In genomic region chr7:151697515-151697895, GRCh38 we compare ENCODE assay signal across 26 cellular contexts.
DNase-seq lines count a peak whose midpoint lies in the region; ATAC-seq and TF ChIP-seq lines count a peak whose summit lies in the region.
"Had no signal": no experiment of that assay in that cellular context is flagged by ENCODE, and none has a peak within 500 bp of the region (broad histone marks: within the 10 kb centered on the region; RNA-seq: fewer than 3 reads in every experiment).

No MANE protein-coding gene starts in this region.

- ATAC-seq in stimulated activated naive B cell treated with anti-CD40 and anti-IgM and Interleukin-4, amounts not matched to agents 10 μg/mL and 1 μg/mL and 100 μg/mL, for 72 hours (replicated peaks): no peak
- ATAC-seq in HG03442 (IDR thresholded peaks at IDR 0.05; ENCODE audit: unreplicated experiment): no peak

- H4K8ac ChIP-seq in neuronal stem cell (ENCODE audit: low read depth, low read length): no peak overlapping the region

- H3K4me3 Mint-ChIP-seq in stimulated activated naive B cell treated with anti-CD40 and anti-IgM and Interleukin-4, amounts not matched to agents 10 μg/mL and 1 μg/mL and 100 μg/mL, for 72 hours: no peak overlapping the region
- no peak overlapping the region for H3K4me3 Mint-ChIP-seq in Calu3 (ENCODE audit: low read depth, unreplicated experiment)
- H3K4me3 Mint-ChIP-seq: CD4-positive, CD25-positive, alpha-beta regulatory T cell had no signal

- H3K4me2 ChIP-seq in Karpas-422 (ENCODE audit: low read depth, low read length, poor library complexity, severe bottlenecking) (peak overlapping the region; percentile 32), neuronal stem cell (ENCODE audit: insufficient read depth, low read length, poor library complexity, severe bottlenecking) (no peak overlapping the region)

- H3K27ac ChIP-seq in Karpas-422 (ENCODE audit: low read length): no peak overlapping the region
- H3K27ac ChIP-seq in cingulate gyrus (ENCODE audit: low read depth, low read length): peak overlapping the region; percentile 75
- H3K27ac ChIP-seq in neuronal stem cell (replicated peaks; ENCODE audit: low read length): no peak overlapping the region
- H3K27ac ChIP-seq: 22Rv1, brain microvascular endothelial cell, spleen, transverse colon had no signal

- H3K27me3 Mint-ChIP-seq in stimulated activated naive B cell treated with anti-CD40 and anti-IgM and Interleukin-4, amounts not matched to agents 10 μg/mL and 1 μg/mL and 100 μg/mL, for 72 hours: no peaks in the 10 kb centered on the region
- H3K27me3 Mint-ChIP-seq in Calu3 (ENCODE audit: unreplicated experiment): no peaks in the 10 kb centered on the region
- H3K27me3 Mint-ChIP-seq: CD4-positive, CD25-positive, alpha-beta regulatory T cell had no signal

- intact Hi-C loops in Calu3 (cut with micrococcal nuclease; ENCODE audit: unreplicated experiment): no loop called here

- peaks cover 23% of the 10 kb centered on the region for H3K4me1 ChIP-seq in Karpas-422 (ENCODE audit: low read length)
- H3K4me1 ChIP-seq in neuronal stem cell (ENCODE audit: control insufficient read depth in 2 of 2, insufficient read depth in 1 of 2, low read depth in 1 of 2, low read length in 2 of 2): peaks cover 22 to 25% of the 10 kb centered on the region in 2 donors

- no peaks in the 10 kb centered on the region for H3K9me2 ChIP-seq in Karpas-422 (replicated peaks; ENCODE audit: insufficient read depth, low read length)

- H3K18ac ChIP-seq in neuronal stem cell (ENCODE audit: low read length): peak overlapping the region; percentile 15

- H3K27me3 ChIP-seq in Karpas-422 (ENCODE audit: low read length) (no peaks in the 10 kb centered on the region), neuronal stem cell (ENCODE audit: control insufficient read depth in 3 of 3, insufficient read depth in 3 of 3, low read depth in 1 of 3, low read length in 3 of 3) (no peaks in the 10 kb centered on the region)
- H3K27me3 ChIP-seq: brain microvascular endothelial cell, spleen, transverse colon had no signal

- H2BK12ac ChIP-seq in neuronal stem cell (ENCODE audit: low read length): no peak overlapping the region

- BruUV-seq in Calu3 (replicated peaks; lab: Mats Ljungman, UMichigan): no TSS peak

- no peak for TF ChIP-seq CTCF in Calu3 (IDR thresholded peaks at IDR 0.05; ENCODE audit: unreplicated experiment)

- peaks cover 9 to 11% of the 10 kb centered on the region in 2 donors for H3K36me3 Mint-ChIP-seq in stimulated activated naive B cell treated with anti-CD40 and anti-IgM and Interleukin-4, amounts not matched to agents 10 μg/mL and 1 μg/mL and 100 μg/mL, for 72 hours
- peaks cover 5% of the 10 kb centered on the region for H3K36me3 Mint-ChIP-seq in Calu3 (ENCODE audit: insufficient read depth, unreplicated experiment)

- H3K79me1 ChIP-seq in neuronal stem cell (ENCODE audit: low read depth, low read length): no peaks in the 10 kb centered on the region

- H3K14ac ChIP-seq in neuronal stem cell (ENCODE audit: low read length): no peak overlapping the region

- peak in 2 of 3 experiments; percentile 58 to 63 for DNase-seq in NCI-H1417 (lab: John Stamatoyannopoulos, UW)
- no peak for DNase-seq in NCI-H1417 treated with DMSO at 0.1 percent for 48 hours (lab: John Stamatoyannopoulos, UW)
- DNase-seq in Karpas-422: no peak
- DNase-seq in neuronal stem cell (ENCODE audit: low spot score): no peak
- no peak for DNase-seq in stimulated activated naive B cell treated with anti-CD40 and anti-IgM and Interleukin-4, amounts not matched to agents 10 μg/mL and 1 μg/mL and 100 μg/mL, for 72 hours
- DNase-seq in Calu3: no peak
- DNase-seq: activated CD4-positive, alpha-beta T cell treated with anti-CD3 and anti-CD28 coated beads for 4 hours; activated CD8-positive, alpha-beta memory T cell treated with anti-CD3 and anti-CD28 coated beads for 24 hours; activated naive CD4-positive, alpha-beta T cell treated with anti-CD3 and anti-CD28 coated beads, Interleukin-2, amount 50 U/mL, for 16 hours; activated T-cell treated with anti-CD3 and anti-CD28 coated beads for 4 hours; brain microvascular endothelial cell; CD4-positive, CD25-positive, alpha-beta regulatory T cell; DND-41; effector memory CD4-positive, alpha-beta T cell; GF-D8; OCI-M1; SIG-M5; spleen; stimulated activated CD4-positive, alpha-beta T cell treated with anti-CD3 and anti-CD28 coated beads, Interleukin-2, amount 100 ng/mL, for 24 hours; SW 1271; T-helper 9 cell had no signal

- peaks cover 13% of the 10 kb centered on the region; the same call in 1 of the 2 replicates for H4K20me1 ChIP-seq in Karpas-422 (ENCODE audit: insufficient read depth, low read depth, low read length)

- no peak overlapping the region for H4K91ac ChIP-seq in neuronal stem cell (ENCODE audit: low read depth, low read length, poor library complexity)

- no peak overlapping the region for H2AFZ ChIP-seq in Karpas-422 (ENCODE audit: low read length)
- H2AFZ ChIP-seq in neuronal stem cell (ENCODE audit: low read length): no peak overlapping the region

- H3K23ac ChIP-seq in neuronal stem cell (ENCODE audit: low read depth, low read length, poor library complexity): no peak overlapping the region

- peaks cover 24 to 25% of the 10 kb centered on the region in 2 donors for H3K4me1 Mint-ChIP-seq in stimulated activated naive B cell treated with anti-CD40 and anti-IgM and Interleukin-4, amounts not matched to agents 10 μg/mL and 1 μg/mL and 100 μg/mL, for 72 hours
- peaks cover 27% of the 10 kb centered on the region for H3K4me1 Mint-ChIP-seq in Calu3 (ENCODE audit: low read depth, unreplicated experiment)

- CTCF ChIA-PET in Calu3 (lab: Charles Lee): interaction anchor here (1.1 to 1.5 kb wide), 3 partner anchors 46 to 65 kb away, joined by 3 read pairs; no protein-coding TSS in a partner anchor

- peak overlapping the region; percentile 13 for H2AK5ac ChIP-seq in neuronal stem cell (ENCODE audit: low read depth, low read length)

- H3K36me3 ChIP-seq in Karpas-422 (ENCODE audit: insufficient read depth, low read length): no peaks in the 10 kb centered on the region
- no peaks in the 10 kb centered on the region for H3K36me3 ChIP-seq in neuronal stem cell (replicated peaks in 1 of 2; ENCODE audit: control insufficient read depth in 2 of 2, insufficient read depth in 2 of 2, low read length in 2 of 2)
- H3K36me3 ChIP-seq: brain microvascular endothelial cell, transverse colon had no signal

- peak overlapping the region; percentile 11 for H2BK15ac ChIP-seq in neuronal stem cell (ENCODE audit: low read length)

- peaks cover 4% of the 10 kb centered on the region in 2 donors for H3K9me3 Mint-ChIP-seq in stimulated activated naive B cell treated with anti-CD40 and anti-IgM and Interleukin-4, amounts not matched to agents 10 μg/mL and 1 μg/mL and 100 μg/mL, for 72 hours
- no peaks in the 10 kb centered on the region for H3K9me3 Mint-ChIP-seq in Calu3 (ENCODE audit: low read depth, unreplicated experiment)
- H3K9me3 Mint-ChIP-seq: activated T-helper 2 cell treated with anti-CD3 and anti-CD28 coated beads, Interferon-gamma antibody, Interleukin-2, Interleukin-4, amounts not matched to agents 10 μg/mL and 5 μg/mL and 100 μg/mL, durations not matched to agents 14 hours and 24 hours and 36 hours; CD4-positive, CD25-positive, alpha-beta regulatory T cell had no signal

- no peak overlapping the region for H3K4ac ChIP-seq in neuronal stem cell (ENCODE audit: low read length)

- peak overlapping the region; percentile 8; the same call in 1 of the 2 replicates for H3K4me3 ChIP-seq in Karpas-422 (ENCODE audit: low read length)
- H3K4me3 ChIP-seq in neuronal stem cell (ENCODE audit: low read length in 2 of 2): no peak overlapping the region
- H3K4me3 ChIP-seq: spleen, transverse colon had no signal

- H3K9ac ChIP-seq in Karpas-422 (ENCODE audit: low read length) (no peak overlapping the region), neuronal stem cell (ENCODE audit: low read depth, low read length, poor library complexity) (no peak overlapping the region)

- no peaks in the 10 kb centered on the region for H3K79me2 ChIP-seq in Karpas-422 (ENCODE audit: low read length)

- H2BK120ac ChIP-seq in neuronal stem cell (ENCODE audit: low read depth, low read length): peak overlapping the region; percentile 77

- H3K27ac Mint-ChIP-seq in stimulated activated naive B cell treated with anti-CD40 and anti-IgM and Interleukin-4, amounts not matched to agents 10 μg/mL and 1 μg/mL and 100 μg/mL, for 72 hours: no peak overlapping the region
- no peak overlapping the region for H3K27ac Mint-ChIP-seq in Calu3 (ENCODE audit: unreplicated experiment)
- H3K27ac Mint-ChIP-seq: activated T-helper 2 cell treated with anti-CD3 and anti-CD28 coated beads, Interferon-gamma antibody, Interleukin-2, Interleukin-4, amounts not matched to agents 10 μg/mL and 5 μg/mL and 100 μg/mL, durations not matched to agents 14 hours and 24 hours and 36 hours; CD4-positive, CD25-positive, alpha-beta regulatory T cell had no signal

- no peak overlapping the region for H2BK5ac ChIP-seq in neuronal stem cell (ENCODE audit: low read length)

- H3K9me3 ChIP-seq in Karpas-422 (ENCODE audit: low read length): no peaks in the 10 kb centered on the region
- H3K9me3 ChIP-seq in neuronal stem cell (replicated peaks in 1 of 2; ENCODE audit: control insufficient read depth in 2 of 2, insufficient read depth in 1 of 2, low read depth in 1 of 2, low read length in 2 of 2): no peaks in the 10 kb centered on the region
- H3K9me3 ChIP-seq: spleen, transverse colon had no signal

- WGBS in neuronal stem cell (ENCODE audit: extremely low coverage in 2 of 2, insufficient read length in 2 of 2, insufficient replicate concordance in 1 of 2), 2 donors: no CpG with 5 or more reads among the region's 10 CpGs

Comparison
In these comparisons a context has a peak if more than half of its experiments do, and no peak if none do; other contexts are left out.
1. DNase-seq: peak in NCI-H1417 (2 of 3); none in NCI-H1417 treated with DMSO at 0.1 percent for 48 hours (single experiment), Karpas-422 (single experiment), neuronal stem cell (single experiment), stimulated activated naive B cell treated with anti-CD40 and anti-IgM and Interleukin-4, amounts not matched to agents 10 μg/mL and 1 μg/mL and 100 μg/mL, for 72 hours (single experiment) and Calu3 (single experiment).